Comparison of ENCODE assay signal across 34 cellular contexts in the genomic region with DNA sequence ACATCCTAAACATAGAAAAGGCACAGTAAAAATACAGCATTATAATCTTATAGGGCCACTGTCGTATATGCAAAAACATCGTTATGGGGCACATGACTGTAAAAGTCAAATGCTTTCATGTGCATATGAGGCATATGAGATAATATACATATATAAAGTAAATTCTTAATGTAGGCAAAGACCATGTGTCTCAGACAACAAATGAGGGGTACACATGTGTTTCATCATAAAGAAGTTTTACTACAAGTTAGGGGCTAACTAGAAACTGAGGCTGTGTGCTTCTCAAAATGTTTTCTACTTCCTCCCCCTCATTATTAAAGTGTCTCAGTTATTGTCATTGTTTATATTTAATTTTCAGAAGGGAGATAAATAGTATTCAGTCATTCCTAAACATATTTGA.
"Had no signal": no experiment of that assay in that cellular context is flagged by ENCODE, and none has a peak within 500 bp of the region (broad histone marks: within the 10 kb centered on the region; RNA-seq: fewer than 3 reads in every experiment).

No MANE protein-coding gene starts in this region.

- ATAC-seq: activated naive CD4-positive, alpha-beta T cell treated with anti-CD3 and anti-CD28 coated beads, Interleukin-2, amount 50 U/mL, for 72 hours; activated naive CD8-positive, alpha-beta T cell treated with anti-CD3 and anti-CD28 coated beads, Interleukin-2, amount 50 U/mL, for 24 hours; activated T-cell treated with anti-CD3 and anti-CD28 coated beads, Interleukin-2, amount 50 U/mL, for 4 hours; activated T-cell treated with anti-CD3 and anti-CD28 coated beads, Interleukin-2, amount 50 U/mL, for 72 hours; activated T-helper 17 cell treated with anti-CD3 and anti-CD28 coated beads, Interleukin-2, amount 50 U/mL, for 72 hours; body of pancreas had no signal

- H3K9me3 ChIP-seq: adrenal gland, ascending aorta, body of pancreas, breast epithelium had no signal

- H3K36me3 ChIP-seq: adrenal gland, ascending aorta, brain microvascular endothelial cell, breast epithelium, cardiac muscle cell had no signal

- H3K27me3 ChIP-seq: adrenal gland, ascending aorta, body of pancreas, brain microvascular endothelial cell, breast epithelium, cardiac muscle cell had no signal

- H3K27ac ChIP-seq: adrenal gland, ascending aorta, body of pancreas, brain microvascular endothelial cell, breast epithelium, cardiac muscle cell had no signal

- H3K4me1 ChIP-seq: ascending aorta, breast epithelium had no signal

- FAIRE-seq: astrocyte, bronchial epithelial cell had no signal

- H3K4me3 ChIP-seq: adrenal gland, ascending aorta, body of pancreas, breast epithelium, cardiac muscle cell had no signal

- DNase-seq: activated effector memory CD4-positive, alpha-beta T cell treated with anti-CD3 and anti-CD28 coated beads, Interleukin-2, amount 50 U/mL, for 16 hours; activated effector memory CD4-positive, alpha-beta T cell treated with Interleukin-2 at 50 U/mL for 16 hours; activated gamma-delta T cell; activated gamma-delta T cell treated with Interleukin-2 at 50 U/mL for 16 hours; activated naive CD4-positive, alpha-beta T cell; activated naive CD4-positive, alpha-beta T cell treated with anti-CD3 and anti-CD28 coated beads for 36 hours; activated naive CD4-positive, alpha-beta T cell treated with anti-CD3 and anti-CD28 coated beads, Interleukin-2, amount 10 ng/mL, durations not matched to agents 7 days and 5 days; activated naive CD4-positive, alpha-beta T cell treated with anti-CD3 and anti-CD28 coated beads, Interleukin-2, amount 50 U/mL, for 16 hours; activated naive CD4-positive, alpha-beta T cell treated with Interleukin-2 at 50 U/mL for 16 hours; activated naive CD8-positive, alpha-beta T cell treated with anti-CD3 and anti-CD28 coated beads for 36 hours; activated naive CD8-positive, alpha-beta T cell treated with anti-CD3 and anti-CD28 coated beads, Interleukin-2, amount 10 ng/mL, durations not matched to agents 7 days and 5 days; activated naive CD8-positive, alpha-beta T cell treated with anti-CD3 and anti-CD28 coated beads, Interleukin-2, amount 50 U/mL, for 24 hours; activated T-cell treated with anti-CD3 and anti-CD28 coated beads, Interleukin-2, amount 50 U/mL, for 1 hour; activated T-cell treated with anti-CD3 and anti-CD28 coated beads, Interleukin-2, amount 50 U/mL, for 24 hours; activated T-cell treated with anti-CD3 and anti-CD28 coated beads, Interleukin-2, amount 50 U/mL, for 4 hours; activated T-cell treated with anti-CD3 and anti-CD28 coated beads, Interleukin-2, amount 50 U/mL, for 48 hours; activated T-cell treated with anti-CD3 and anti-CD28 coated beads, Interleukin-2, amount 50 U/mL, for 72 hours; adrenal gland; amniotic stem cell; amygdala; anterior cingulate cortex; aorta; body of pancreas; brain microvascular endothelial cell; caudate nucleus; central memory CD4-positive, alpha-beta T cell; cerebellar nuclear complex had no signal
